Comparison of ENCODE assay signal across 1 cellular context in genomic region chr19:1975081-1975480, GRCh38.
TF ChIP-seq lines count a peak whose summit lies in the region.

No MANE protein-coding gene starts in this region.

TF ChIP-seq in GM23338, 12 proteins besides CTCF, POLR2A, EP300 and RAD21 (continued from another document):
- no peak for TF ChIP-seq ZNF462 (CRISPR knock-in tag; IDR thresholded peaks at IDR 0.05)
TF ChIP-seq in GM23338: peak in this region for 0.
